In the genomic region with DNA sequence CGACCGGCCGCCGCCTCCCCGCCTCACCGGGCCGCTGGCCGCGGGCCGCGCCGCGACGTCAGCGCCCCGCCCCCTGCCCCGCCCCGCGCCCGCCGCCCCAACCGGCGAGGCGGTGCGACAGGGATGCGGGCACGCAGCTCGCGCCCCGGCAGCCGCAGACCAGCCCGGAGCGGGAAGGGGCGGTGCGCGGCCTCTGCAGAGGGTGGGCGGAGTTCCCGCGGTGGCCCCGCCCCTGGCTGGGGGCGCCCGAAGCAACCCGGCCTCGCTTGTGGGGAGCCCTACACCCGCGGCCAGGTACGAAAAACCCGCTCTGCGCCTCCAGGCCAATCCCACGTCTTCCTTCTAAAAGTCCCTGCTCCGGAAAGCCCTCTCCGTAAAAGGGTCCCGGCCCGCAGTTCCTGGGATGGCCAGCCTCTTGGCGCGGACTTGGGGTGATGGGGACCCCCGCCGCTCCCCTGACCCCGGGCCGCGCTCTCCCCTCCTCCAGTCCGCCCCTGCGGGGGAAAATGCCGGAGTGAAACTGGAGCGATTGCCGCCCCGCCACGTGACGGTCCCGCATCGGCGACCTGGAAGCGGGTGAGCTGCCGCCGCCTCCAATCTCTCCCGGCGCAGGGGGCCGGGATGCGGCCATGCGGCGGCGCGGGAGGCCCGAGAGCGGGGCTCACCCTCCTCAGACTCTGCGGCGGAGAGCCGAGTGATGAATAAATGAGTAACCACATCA, we compare ENCODE assay signal across 1 cellular context.
TF ChIP-seq lines count a peak whose summit lies in the region.

A gene with protein sequence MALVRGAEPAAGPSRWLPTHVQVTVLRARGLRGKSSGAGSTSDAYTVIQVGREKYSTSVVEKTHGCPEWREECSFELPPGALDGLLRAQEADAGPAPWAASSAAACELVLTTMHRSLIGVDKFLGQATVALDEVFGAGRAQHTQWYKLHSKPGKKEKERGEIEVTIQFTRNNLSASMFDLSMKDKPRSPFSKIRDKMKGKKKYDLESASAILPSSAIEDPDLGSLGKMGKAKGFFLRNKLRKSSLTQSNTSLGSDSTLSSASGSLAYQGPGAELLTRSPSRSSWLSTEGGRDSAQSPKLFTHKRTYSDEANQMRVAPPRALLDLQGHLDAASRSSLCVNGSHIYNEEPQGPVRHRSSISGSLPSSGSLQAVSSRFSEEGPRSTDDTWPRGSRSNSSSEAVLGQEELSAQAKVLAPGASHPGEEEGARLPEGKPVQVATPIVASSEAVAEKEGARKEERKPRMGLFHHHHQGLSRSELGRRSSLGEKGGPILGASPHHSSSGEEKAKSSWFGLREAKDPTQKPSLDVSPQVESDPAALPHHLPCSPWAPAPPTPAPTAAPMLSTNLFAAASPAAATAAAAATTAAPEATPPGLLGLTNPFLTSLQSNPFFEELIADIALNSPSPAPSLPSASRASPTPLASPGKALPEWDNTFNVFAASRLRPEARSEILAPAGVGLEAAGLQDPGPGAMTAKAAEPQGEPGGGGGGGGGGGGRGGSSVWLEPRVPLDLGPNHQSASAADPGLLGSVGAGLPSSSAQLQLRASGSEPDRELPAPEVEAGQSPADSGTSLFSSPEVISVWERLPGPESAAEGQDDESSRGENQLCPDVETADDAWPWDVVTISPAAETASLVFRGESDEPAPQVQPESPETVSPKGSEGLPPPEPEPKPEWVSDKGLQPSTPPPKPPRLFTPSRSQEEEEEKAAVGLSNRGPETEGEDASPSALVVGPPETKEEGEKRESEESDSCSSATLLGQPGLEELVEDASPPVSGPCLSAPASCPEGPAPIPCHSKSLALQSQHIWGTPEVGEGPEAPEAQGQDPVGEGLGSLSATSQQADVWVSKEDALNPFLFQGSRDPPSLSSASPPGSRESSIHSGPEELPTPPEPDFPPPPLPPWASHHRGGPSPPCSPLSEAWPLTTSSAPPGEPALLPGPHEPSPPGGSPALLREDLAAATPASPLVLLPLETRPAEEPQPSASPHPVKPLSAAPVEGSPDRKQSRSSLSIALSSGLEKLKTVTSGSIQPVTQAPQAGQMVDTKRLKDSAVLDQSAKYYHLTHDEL (N-terminal part only) (minus strand): TSS at position 36 of the 721 bp plus-strand sequence. CDS start 171 bp downstream, outside the sequence.

TF ChIP-seq in HepG2, 621 proteins besides CTCF, POLR2A, EP300 and RAD21 (continued from another document and continues in another):
- TF ChIP-seq SIX1 (CRISPR knock-in tag; IDR thresholded peaks at IDR 0.05; ENCODE audit: borderline replicate concordance) (no peak), ZNF75D (CRISPR knock-in tag; IDR thresholded peaks at IDR 0.05; ENCODE audit: borderline replicate concordance) (no peak), MLLT10 (CRISPR knock-in tag; IDR thresholded peaks at IDR 0.05) (no peak), ZNF33A (CRISPR knock-in tag; IDR thresholded peaks at IDR 0.05; ENCODE audit: borderline replicate concordance) (no peak), ZNF264 (CRISPR knock-in tag; IDR thresholded peaks at IDR 0.05) (no peak), SETDB1 (CRISPR knock-in tag; IDR thresholded peaks at IDR 0.05; ENCODE audit: borderline replicate concordance) (peak; percentile 87; the same call in 1 of the 2 replicates), EED (CRISPR knock-in tag; IDR thresholded peaks at IDR 0.05) (no peak), ZBTB25 (CRISPR knock-in tag; IDR thresholded peaks at IDR 0.05) (peak; percentile 11; the same call in 1 of the 2 replicates), ZNF230 (CRISPR knock-in tag; IDR thresholded peaks at IDR 0.05) (peak; percentile 60; the same call in 1 of the 2 replicates), ZNF883 (CRISPR knock-in tag; IDR thresholded peaks at IDR 0.05; ENCODE audit: not compliant biosample characterization) (no peak), NR2C2 (CRISPR knock-in tag; IDR thresholded peaks at IDR 0.05; ENCODE audit: borderline replicate concordance) (peak; percentile 45; the same call in 1 of the 2 replicates), SALL1 (CRISPR knock-in tag; IDR thresholded peaks at IDR 0.05) (peak; percentile 37; the same call in 1 of the 2 replicates), MEIS2 (CRISPR knock-in tag; IDR thresholded peaks at IDR 0.05) (no peak; the same call in 1 of the 2 replicates), FOXC1 (CRISPR knock-in tag; IDR thresholded peaks at IDR 0.05; ENCODE audit: borderline replicate concordance) (peak; percentile 41), TCF7 (IDR thresholded peaks at IDR 0.05; ENCODE audit: low read depth) (no peak), ZBTB43 (CRISPR knock-in tag; conservative IDR thresholded peaks at IDR 0.05) (no peak; the same call in 1 of the 2 replicates), MNT (IDR thresholded peaks at IDR 0.05) (no peak), KAT8 (CRISPR knock-in tag; IDR thresholded peaks at IDR 0.05) (peak; percentile 36; the same call in 1 of the 2 replicates), HMGXB4 (CRISPR knock-in tag; IDR thresholded peaks at IDR 0.05; ENCODE audit: borderline replicate concordance in 1 of 2, low read depth in 1 of 2) (peak in 1 of 2 experiments; percentile 77; a peak in 3 of 4 replicates), ZNF337 (CRISPR knock-in tag; IDR thresholded peaks at IDR 0.05; ENCODE audit: borderline replicate concordance, low read depth) (no peak), ZNF512B (CRISPR knock-in tag; IDR thresholded peaks at IDR 0.05; ENCODE audit: borderline replicate concordance) (peak; percentile 86; the same call in 1 of the 2 replicates)
- TF ChIP-seq, protein P1, sequence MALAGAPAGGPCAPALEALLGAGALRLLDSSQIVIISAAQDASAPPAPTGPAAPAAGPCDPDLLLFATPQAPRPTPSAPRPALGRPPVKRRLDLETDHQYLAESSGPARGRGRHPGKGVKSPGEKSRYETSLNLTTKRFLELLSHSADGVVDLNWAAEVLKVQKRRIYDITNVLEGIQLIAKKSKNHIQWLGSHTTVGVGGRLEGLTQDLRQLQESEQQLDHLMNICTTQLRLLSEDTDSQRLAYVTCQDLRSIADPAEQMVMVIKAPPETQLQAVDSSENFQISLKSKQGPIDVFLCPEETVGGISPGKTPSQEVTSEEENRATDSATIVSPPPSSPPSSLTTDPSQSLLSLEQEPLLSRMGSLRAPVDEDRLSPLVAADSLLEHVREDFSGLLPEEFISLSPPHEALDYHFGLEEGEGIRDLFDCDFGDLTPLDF (CRISPR knock-in tag; IDR thresholded peaks at IDR 0.05) = peak; percentile 55
- TF ChIP-seq, protein P2, sequence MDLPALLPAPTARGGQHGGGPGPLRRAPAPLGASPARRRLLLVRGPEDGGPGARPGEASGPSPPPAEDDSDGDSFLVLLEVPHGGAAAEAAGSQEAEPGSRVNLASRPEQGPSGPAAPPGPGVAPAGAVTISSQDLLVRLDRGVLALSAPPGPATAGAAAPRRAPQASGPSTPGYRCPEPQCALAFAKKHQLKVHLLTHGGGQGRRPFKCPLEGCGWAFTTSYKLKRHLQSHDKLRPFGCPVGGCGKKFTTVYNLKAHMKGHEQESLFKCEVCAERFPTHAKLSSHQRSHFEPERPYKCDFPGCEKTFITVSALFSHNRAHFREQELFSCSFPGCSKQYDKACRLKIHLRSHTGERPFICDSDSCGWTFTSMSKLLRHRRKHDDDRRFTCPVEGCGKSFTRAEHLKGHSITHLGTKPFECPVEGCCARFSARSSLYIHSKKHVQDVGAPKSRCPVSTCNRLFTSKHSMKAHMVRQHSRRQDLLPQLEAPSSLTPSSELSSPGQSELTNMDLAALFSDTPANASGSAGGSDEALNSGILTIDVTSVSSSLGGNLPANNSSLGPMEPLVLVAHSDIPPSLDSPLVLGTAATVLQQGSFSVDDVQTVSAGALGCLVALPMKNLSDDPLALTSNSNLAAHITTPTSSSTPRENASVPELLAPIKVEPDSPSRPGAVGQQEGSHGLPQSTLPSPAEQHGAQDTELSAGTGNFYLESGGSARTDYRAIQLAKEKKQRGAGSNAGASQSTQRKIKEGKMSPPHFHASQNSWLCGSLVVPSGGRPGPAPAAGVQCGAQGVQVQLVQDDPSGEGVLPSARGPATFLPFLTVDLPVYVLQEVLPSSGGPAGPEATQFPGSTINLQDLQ (CRISPR knock-in tag; IDR thresholded peaks at IDR 0.05) = no peak
- TF ChIP-seq, protein P3, sequence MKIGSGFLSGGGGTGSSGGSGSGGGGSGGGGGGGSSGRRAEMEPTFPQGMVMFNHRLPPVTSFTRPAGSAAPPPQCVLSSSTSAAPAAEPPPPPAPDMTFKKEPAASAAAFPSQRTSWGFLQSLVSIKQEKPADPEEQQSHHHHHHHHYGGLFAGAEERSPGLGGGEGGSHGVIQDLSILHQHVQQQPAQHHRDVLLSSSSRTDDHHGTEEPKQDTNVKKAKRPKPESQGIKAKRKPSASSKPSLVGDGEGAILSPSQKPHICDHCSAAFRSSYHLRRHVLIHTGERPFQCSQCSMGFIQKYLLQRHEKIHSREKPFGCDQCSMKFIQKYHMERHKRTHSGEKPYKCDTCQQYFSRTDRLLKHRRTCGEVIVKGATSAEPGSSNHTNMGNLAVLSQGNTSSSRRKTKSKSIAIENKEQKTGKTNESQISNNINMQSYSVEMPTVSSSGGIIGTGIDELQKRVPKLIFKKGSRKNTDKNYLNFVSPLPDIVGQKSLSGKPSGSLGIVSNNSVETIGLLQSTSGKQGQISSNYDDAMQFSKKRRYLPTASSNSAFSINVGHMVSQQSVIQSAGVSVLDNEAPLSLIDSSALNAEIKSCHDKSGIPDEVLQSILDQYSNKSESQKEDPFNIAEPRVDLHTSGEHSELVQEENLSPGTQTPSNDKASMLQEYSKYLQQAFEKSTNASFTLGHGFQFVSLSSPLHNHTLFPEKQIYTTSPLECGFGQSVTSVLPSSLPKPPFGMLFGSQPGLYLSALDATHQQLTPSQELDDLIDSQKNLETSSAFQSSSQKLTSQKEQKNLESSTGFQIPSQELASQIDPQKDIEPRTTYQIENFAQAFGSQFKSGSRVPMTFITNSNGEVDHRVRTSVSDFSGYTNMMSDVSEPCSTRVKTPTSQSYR (CRISPR knock-in tag; IDR thresholded peaks at IDR 0.05; ENCODE audit: borderline replicate concordance) = no peak
- TF ChIP-seq, protein P4, sequence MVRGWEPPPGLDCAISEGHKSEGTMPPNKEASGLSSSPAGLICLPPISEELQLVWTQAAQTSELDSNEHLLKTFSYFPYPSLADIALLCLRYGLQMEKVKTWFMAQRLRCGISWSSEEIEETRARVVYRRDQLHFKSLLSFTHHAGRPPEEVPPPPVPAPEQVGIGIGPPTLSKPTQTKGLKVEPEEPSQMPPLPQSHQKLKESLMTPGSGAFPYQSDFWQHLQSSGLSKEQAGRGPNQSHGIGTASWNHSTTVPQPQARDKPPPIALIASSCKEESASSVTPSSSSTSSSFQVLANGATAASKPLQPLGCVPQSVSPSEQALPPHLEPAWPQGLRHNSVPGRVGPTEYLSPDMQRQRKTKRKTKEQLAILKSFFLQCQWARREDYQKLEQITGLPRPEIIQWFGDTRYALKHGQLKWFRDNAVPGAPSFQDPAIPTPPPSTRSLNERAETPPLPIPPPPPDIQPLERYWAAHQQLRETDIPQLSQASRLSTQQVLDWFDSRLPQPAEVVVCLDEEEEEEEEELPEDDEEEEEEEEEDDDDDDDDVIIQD (CRISPR knock-in tag; IDR thresholded peaks at IDR 0.05; ENCODE audit: low read depth) = no peak
